In the genomic region with DNA sequence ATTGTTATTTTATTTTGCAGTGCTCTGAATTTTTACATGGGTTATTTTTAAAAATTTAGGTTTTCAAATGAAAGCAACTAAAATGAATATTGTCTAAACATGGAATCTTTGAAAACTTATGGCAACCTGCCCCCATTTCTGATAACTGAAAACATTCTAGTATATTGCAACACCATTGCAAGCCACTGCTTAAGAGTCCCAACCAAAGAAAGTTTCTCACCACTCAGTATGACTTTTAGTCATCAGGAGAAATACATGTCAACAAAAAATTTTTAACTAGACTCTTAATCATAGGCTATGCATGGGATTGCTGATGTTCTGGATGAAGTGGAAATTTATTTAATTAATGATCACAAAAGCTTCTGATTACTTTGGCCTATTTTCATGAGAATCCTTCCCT, we compare ENCODE assay signal across 26 cellular contexts.
A peak's percentile ranks its signal among the peaks of the same experiment; 100 is the strongest.
DNase-seq lines count a peak whose midpoint lies in the region; ATAC-seq, FAIRE-seq and TF ChIP-seq lines count a peak whose summit lies in the region.
"Had no signal": no experiment of that assay in that cellular context is flagged by ENCODE, and none has a peak within 500 bp of the region (broad histone marks: within the 10 kb centered on the region; RNA-seq: fewer than 3 reads in every experiment).

No MANE protein-coding gene starts in this region.

- no TSS peak for BruUV-seq in MCF 10A (replicated peaks; lab: Mats Ljungman, UMichigan)

- H3K27ac Mint-ChIP-seq in MCF 10A (ENCODE audit: low read depth, unreplicated experiment) (no peak overlapping the region), astrocyte (ENCODE audit: unreplicated experiment) (no peak overlapping the region)
- H3K27ac Mint-ChIP-seq: activated CD4-positive, alpha-beta T cell treated with anti-CD3 and anti-CD28 coated beads, Interleukin-2, amount 10 ng/mL, durations not matched to agents 24 days and 14 days; activated naive CD8-positive, alpha-beta T cell treated with anti-CD3 and anti-CD28 coated beads for 36 hours; brain had no signal

- ATAC-seq in heart left ventricle (no peak), foreskin keratinocyte (no peak)

- H3K36me3 Mint-ChIP-seq in MCF 10A (ENCODE audit: insufficient read depth, unreplicated experiment) (no peaks in the 10 kb centered on the region), astrocyte (ENCODE audit: low read depth, unreplicated experiment) (no peaks in the 10 kb centered on the region)
- H3K36me3 Mint-ChIP-seq: brain had no signal

- H3K4me3 ChIP-seq in breast epithelium (no peak overlapping the region), astrocyte (ENCODE audit: insufficient read depth, low read depth, low read length) (no peak overlapping the region), fibroblast of pulmonary artery (replicated peaks; ENCODE audit: low read depth, low read length) (no peak overlapping the region), smooth muscle cell (no peak overlapping the region), heart left ventricle (no peak overlapping the region)
- H3K4me3 ChIP-seq: BLaER1, PC-9, right atrium auricular region had no signal

- H3K27me3 Mint-ChIP-seq in MCF 10A (ENCODE audit: insufficient read depth, unreplicated experiment): no peaks in the 10 kb centered on the region
- no peaks in the 10 kb centered on the region for H3K27me3 Mint-ChIP-seq in astrocyte (ENCODE audit: low read depth, unreplicated experiment)
- H3K27me3 Mint-ChIP-seq: activated naive CD8-positive, alpha-beta T cell treated with anti-CD3 and anti-CD28 coated beads for 36 hours had no signal

- H3K79me2 ChIP-seq in astrocyte (ENCODE audit: insufficient read depth, low read length) (no peaks in the 10 kb centered on the region), smooth muscle cell (ENCODE audit: low read depth) (no peaks in the 10 kb centered on the region)

- POLR2A ChIA-PET in MCF 10A (lab: Yijun Ruan, JAX): interaction anchor here (0.6 kb wide), 1 partner anchor 86 kb away, joined by 3 read pairs; no protein-coding TSS in a partner anchor

- H3K27me3 ChIP-seq in breast epithelium (no peaks in the 10 kb centered on the region), astrocyte (ENCODE audit: insufficient read depth, low read length) (no peaks in the 10 kb centered on the region), smooth muscle cell (ENCODE audit: low read depth) (no peaks in the 10 kb centered on the region), heart left ventricle (no peaks in the 10 kb centered on the region), foreskin keratinocyte (no peaks in the 10 kb centered on the region)
- H3K27me3 ChIP-seq: BLaER1, right atrium auricular region had no signal

- H3K4me1 ChIP-seq in breast epithelium: no peaks in the 10 kb centered on the region
- peaks cover 19% of the 10 kb centered on the region for H3K4me1 ChIP-seq in astrocyte (ENCODE audit: insufficient read depth, low read length)
- H3K4me1 ChIP-seq in smooth muscle cell (ENCODE audit: low read depth): no peaks in the 10 kb centered on the region
- peaks cover 0 to 19% (median 6%) of the 10 kb centered on the region in 12 donors for H3K4me1 ChIP-seq in heart left ventricle
- H3K4me1 ChIP-seq in foreskin keratinocyte: peaks cover 20% of the 10 kb centered on the region

- peaks cover 15% of the 10 kb centered on the region for H3K9me3 Mint-ChIP-seq in MCF 10A (ENCODE audit: unreplicated experiment)
- H3K9me3 Mint-ChIP-seq in astrocyte (ENCODE audit: unreplicated experiment): peaks cover 4% of the 10 kb centered on the region

- H3K9ac ChIP-seq in astrocyte (ENCODE audit: low read length) (no peak overlapping the region), smooth muscle cell (ENCODE audit: low read depth) (no peak overlapping the region)
- H3K9ac ChIP-seq: BLaER1 had no signal

- FAIRE-seq in astrocyte (lab: Jason Lieb, UNC): no peak
- FAIRE-seq: GM18507 had no signal

- H3K36me3 ChIP-seq in breast epithelium: no peaks in the 10 kb centered on the region
- H3K36me3 ChIP-seq in astrocyte (ENCODE audit: insufficient read depth, low read length): no peaks in the 10 kb centered on the region
- no peaks in the 10 kb centered on the region for H3K36me3 ChIP-seq in smooth muscle cell (ENCODE audit: low read depth)
- no peaks in the 10 kb centered on the region for H3K36me3 ChIP-seq in heart left ventricle
- H3K36me3 ChIP-seq: BLaER1, right atrium auricular region had no signal

- DNase-seq in MCF 10A (ENCODE audit: unreplicated experiment): peak; percentile 33
- no peak for DNase-seq in breast epithelium (ENCODE audit: low spot score in 2 of 2)
- peak; percentile 64 for DNase-seq in astrocyte (ENCODE audit: low read depth)
- DNase-seq in fibroblast of pulmonary artery (ENCODE audit: low read depth): peak; percentile 74
- DNase-seq in smooth muscle cell (lab: John Stamatoyannopoulos, UW; ENCODE audit: unreplicated experiment): no peak
- no peak for DNase-seq in SKM-1 treated with dmso at 0.1 percent for 144 hours (lab: John Stamatoyannopoulos, UW; ENCODE audit: unreplicated experiment)
- DNase-seq in heart left ventricle: no peak
- no peak for DNase-seq in foreskin keratinocyte
- DNase-seq: 8988T; activated CD4-positive, alpha-beta T cell treated with anti-CD3 and anti-CD28 coated beads, Interleukin-2, amount 10 ng/mL, durations not matched to agents 24 days and 14 days; activated naive CD8-positive, alpha-beta T cell treated with anti-CD3 and anti-CD28 coated beads for 36 hours; Calu3; dermis blood vessel endothelial cell; EL; head of caudate nucleus; MM.1S; NCI-H1930; NCI-H226; NCI-H774; occipital lobe; PC-9 had no signal

- peaks cover 23% of the 10 kb centered on the region for H3F3A ChIP-seq in smooth muscle cell (ENCODE audit: low read depth)

- H4K20me1 ChIP-seq in astrocyte (ENCODE audit: insufficient read depth, low read length) (no peaks in the 10 kb centered on the region), smooth muscle cell (ENCODE audit: low read depth) (no peaks in the 10 kb centered on the region)
- H4K20me1 ChIP-seq: BLaER1 had no signal

- H3K9me3 ChIP-seq in breast epithelium (no peaks in the 10 kb centered on the region), astrocyte (ENCODE audit: insufficient read depth, low read depth, low read length) (no peaks in the 10 kb centered on the region), smooth muscle cell (replicated peaks; ENCODE audit: low read depth) (no peaks in the 10 kb centered on the region), heart left ventricle (no peaks in the 10 kb centered on the region)
- H3K9me3 ChIP-seq: BLaER1, right atrium auricular region had no signal

- intact Hi-C loops in MCF 10A (cut with micrococcal nuclease): no loop called here
- intact Hi-C loops in breast epithelium (cut with DNase I; ENCODE audit: low total_unique reads): no loop called here
- intact Hi-C loops in heart left ventricle (cut with DNase I): no loop called here

- H2AFZ ChIP-seq in astrocyte (ENCODE audit: low read depth, low read length): no peak overlapping the region
- H2AFZ ChIP-seq in smooth muscle cell (ENCODE audit: low read depth): no peak overlapping the region
- H2AFZ ChIP-seq: PC-9 had no signal

- TF ChIP-seq CTCF in MCF 10A (IDR thresholded peaks at IDR 0.05; ENCODE audit: unreplicated experiment) (no peak), breast epithelium (IDR thresholded peaks at IDR 0.05) (no peak), astrocyte (IDR thresholded peaks at IDR 0.05; ENCODE audit: insufficient read depth, low read depth, low read length) (no peak), fibroblast of pulmonary artery (IDR thresholded peaks at IDR 0.05; ENCODE audit: low read length, missing control alignments) (no peak), smooth muscle cell (IDR thresholded peaks at IDR 0.05; ENCODE audit: borderline replicate concordance, insufficient read depth, poor library complexity, severe bottlenecking) (no peak), heart left ventricle (IDR thresholded peaks at IDR 0.05) (no peak), foreskin keratinocyte (conservative IDR thresholded peaks at IDR 0.05) (no peak)

- H3K4me2 ChIP-seq in astrocyte (ENCODE audit: low read length) (no peak overlapping the region), smooth muscle cell (no peak overlapping the region)
- H3K4me2 ChIP-seq: PC-9 had no signal

- H3K4me1 Mint-ChIP-seq in MCF 10A (ENCODE audit: insufficient read depth, unreplicated experiment) (peaks cover 33% of the 10 kb centered on the region), astrocyte (ENCODE audit: low read depth, unreplicated experiment) (peaks cover 37% of the 10 kb centered on the region)

- H3K4me3 Mint-ChIP-seq in MCF 10A (ENCODE audit: unreplicated experiment) (no peak overlapping the region), astrocyte (ENCODE audit: unreplicated experiment) (no peak overlapping the region)
- H3K4me3 Mint-ChIP-seq: activated CD4-positive, alpha-beta T cell treated with anti-CD3 and anti-CD28 coated beads, Interleukin-2, amount 10 ng/mL, durations not matched to agents 24 days and 14 days; activated naive CD8-positive, alpha-beta T cell treated with anti-CD3 and anti-CD28 coated beads for 36 hours; brain had no signal

- TF ChIP-seq POLR2A in breast epithelium (IDR thresholded peaks at IDR 0.05) (no peak), heart left ventricle (IDR thresholded peaks at IDR 0.05) (no peak)

- H3K27ac ChIP-seq in breast epithelium (no peak overlapping the region), astrocyte (ENCODE audit: low read depth, low read length) (no peak overlapping the region), smooth muscle cell (ENCODE audit: low read depth) (peak overlapping the region; percentile 81), heart left ventricle (no peak overlapping the region), foreskin keratinocyte (no peak overlapping the region)
- H3K27ac ChIP-seq: BLaER1, HL-60, PC-9, right atrium auricular region had no signal

- CTCF ChIA-PET in MCF 10A (lab: Yijun Ruan, JAX): no interaction called here

Comparison
In these comparisons a context has a peak if more than half of its experiments do, and no peak if none do; other contexts are left out.
1. DNase-seq: peak in MCF 10A (single experiment), astrocyte (single experiment) and fibroblast of pulmonary artery (single experiment); none in breast epithelium (0 of 2), smooth muscle cell (single experiment), SKM-1 treated with dmso at 0.1 percent for 144 hours (single experiment), heart left ventricle (0 of 5) and foreskin keratinocyte (0 of 2).